In genomic region chr1:31764307-31765040, GRCh38 we compare ENCODE assay signal across 9 cellular contexts. TPM values are rescaled to one million over a fixed set of nuclear protein-coding genes. Genes with fewer than 3 reads are reported as not detected.
DNase-seq lines count a peak whose midpoint lies in the region; ATAC-seq, FAIRE-seq and TF ChIP-seq lines count a peak whose summit lies in the region.
"Had no signal": no experiment of that assay in that cellular context is flagged by ENCODE, and none has a peak within 500 bp of the region (broad histone marks: within the 10 kb centered on the region; RNA-seq: fewer than 3 reads in every experiment).

TSS of gene ADGRB2 (minus strand) at chr1:31764340. CDS start at chr1:31757221, 7,119 bp downstream.

- no TSS peak for BruUV-seq in PC-9 (replicated peaks; lab: Mats Ljungman, UMichigan)

- H3K36me3 ChIP-seq in PC-9 (ENCODE audit: low read depth), result no peaks in the 10 kb centered on the region

- ATAC-seq in Right ventricle myocardium inferior (no peak), memory B cell (ENCODE audit: low read depth) (peak; percentile 30)

- peaks cover 34% of the 10 kb centered on the region for H3K4me1 Mint-ChIP-seq in memory B cell

- POLR2A ChIA-PET in PC-9 (lab: Charles Lee; ENCODE audit: unreplicated experiment), result no interaction called here

- peak within 1 kb of the TSS; percentile 96 for H3K4me2 ChIP-seq in PC-9

- in situ Hi-C loops in ACHN (cut with HindIII; ENCODE audit: low pct_ligation_motif_present, low pct_unique_long_range_greater_than_20kb, low sequenced_read_pairs), result no loop called here

- DNase-seq in Right ventricle myocardium inferior (ENCODE audit: missing footprints) (no peak), cardiac septum (ENCODE audit: low spot score) (no peak), PC-9 (peak in 1 of 2 experiments; percentile 37), cerebellum (ENCODE audit: low spot score) (peak; percentile 77), memory B cell (ENCODE audit: low spot score in 2 of 2) (peak; percentile 33 to 53), urothelium cell line (ENCODE audit: low spot score) (peak; percentile 77), ACHN (no peak), GDM1 (lab: John Stamatoyannopoulos, UW) (no peak)

- no peaks in the 10 kb centered on the region for H4K20me1 ChIP-seq in PC-9 (ENCODE audit: insufficient read depth)

- H3K36me3 Mint-ChIP-seq in memory B cell, result no peaks in the 10 kb centered on the region

- H3K9me3 ChIP-seq in PC-9 (ENCODE audit: insufficient read depth, low read depth), result no peaks in the 10 kb centered on the region

- FAIRE-seq in urothelium cell line (lab: Jason Lieb, UNC), result peak; percentile 91
- FAIRE-seq: endometrium had no signal

- no peaks in the 10 kb centered on the region for H3K9me3 Mint-ChIP-seq in memory B cell

- peaks cover 32% of the 10 kb centered on the region for H3F3A ChIP-seq in PC-9 (ENCODE audit: insufficient read depth, low read depth)

- H3K9me2 ChIP-seq in PC-9 (ENCODE audit: insufficient read depth), result no peaks in the 10 kb centered on the region

- no peaks in the 10 kb centered on the region for H3K79me2 ChIP-seq in PC-9 (ENCODE audit: low read depth)

- H3K27me3 Mint-ChIP-seq in memory B cell, result peaks cover 3% of the 10 kb centered on the region

- TF ChIP-seq CTCF in PC-9 (conservative IDR thresholded peaks at IDR 0.05), result no peak; the same call in 1 of the 2 replicates

- CTCF ChIA-PET in PC-9 (lab: Charles Lee), result interaction anchor here (0.7 kb wide), 1 partner anchor 94 kb away, joined by 6 read pairs; no protein-coding TSS in a partner anchor

- peak within 1 kb of the TSS; percentile 62 for H3K4me3 ChIP-seq in PC-9

- H3K4me1 ChIP-seq in PC-9 (replicated peaks; ENCODE audit: insufficient read depth), result peaks cover 32% of the 10 kb centered on the region

- no peak within 1 kb of the TSS for H3K27ac ChIP-seq in PC-9

- intact Hi-C loops in Right ventricle myocardium inferior (cut with DNase I), result loop anchor here (5.0 kb wide), 1 partner anchor 92 kb away; no protein-coding TSS in a partner anchor
- intact Hi-C loops in cardiac septum (cut with DNase I), result loop anchor here (2.0 kb wide), 1 partner anchor 24 kb away; no protein-coding TSS in a partner anchor
- intact Hi-C loops in PC-9 (cut with micrococcal nuclease; ENCODE audit: unreplicated experiment), result loop anchor here (5.0 kb wide), 2 partner anchors 47 to 248 kb away; partner anchors contain the start of gene KHDRBS1

- H3K4me3 Mint-ChIP-seq in memory B cell, result peak within 1 kb of the TSS; percentile 92

- no peak within 1 kb of the TSS for H3K27ac Mint-ChIP-seq in memory B cell

- peak within 1 kb of the TSS; percentile 70 for H2AFZ ChIP-seq in PC-9

- peaks cover 5% of the 10 kb centered on the region; the same call in 1 of the 2 replicates for H3K27me3 ChIP-seq in PC-9 (ENCODE audit: insufficient read depth, low read depth)

RNA-seq across cellular contexts. Expression of gene ADGRB2, which starts in this region (rescaled TPM):
- total RNA-seq in Right ventricle myocardium inferior, result 16.1 TPM
- 7.7 TPM for total RNA-seq in cardiac septum
- 15.6 and 28.5 TPM in 2 replicates for total RNA-seq in PC-9 (2021)
- total RNA-seq in cerebellum, result 34.0 TPM

Comparison
In these comparisons a context has a peak if more than half of its experiments do, and no peak if none do; other contexts are left out.
1. DNase-seq: peak in cerebellum (single experiment), memory B cell (2 of 2) and urothelium cell line (single experiment); none in Right ventricle myocardium inferior (single experiment), cardiac septum (single experiment), ACHN (single experiment) and GDM1 (single experiment).